17 cellular contexts compared by ENCODE assay signal in the genomic region with DNA sequence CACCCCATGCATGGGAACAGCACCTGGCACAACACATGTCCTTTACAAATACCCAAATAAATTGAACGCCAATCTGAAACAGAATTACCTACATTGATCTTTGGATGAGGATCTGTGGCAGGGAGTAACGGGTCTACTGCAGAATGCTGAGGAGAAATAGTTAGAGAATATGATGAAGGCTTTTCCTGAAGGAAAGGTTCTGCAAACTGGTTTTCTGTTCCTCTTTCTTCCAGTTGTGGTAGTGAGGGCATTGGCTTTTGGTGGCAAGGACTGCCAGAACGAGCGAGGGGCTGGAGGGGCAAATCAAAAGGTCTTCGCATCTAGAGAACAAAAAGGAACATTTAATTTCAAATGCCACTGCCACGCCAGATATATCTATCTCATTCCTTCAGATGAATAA. TPM values are rescaled to one million over a fixed set of nuclear protein-coding genes. Genes with fewer than 3 reads are reported as not detected.
DNase-seq lines count a peak whose midpoint lies in the region; ATAC-seq and TF ChIP-seq lines count a peak whose summit lies in the region.
"Had no signal": no experiment of that assay in that cellular context is flagged by ENCODE, and none has a peak within 500 bp of the region (broad histone marks: within the 10 kb centered on the region; RNA-seq: fewer than 3 reads in every experiment).

No MANE protein-coding gene starts in this region.

- H3K4me3 Mint-ChIP-seq in GM23338, result no peak overlapping the region
- H3K4me3 Mint-ChIP-seq: CD4-positive, CD25-positive, alpha-beta regulatory T cell; CD8-positive, alpha-beta T cell had no signal

- H3K4me3 ChIP-seq in GM23338, result no peak overlapping the region
- no peak overlapping the region for H3K4me3 ChIP-seq in sigmoid colon
- no peak overlapping the region for H3K4me3 ChIP-seq in Karpas-422 (ENCODE audit: low read length)
- H3K4me3 ChIP-seq: BLaER1, GM12878 had no signal

- H3K9me3 Mint-ChIP-seq in GM23338, result peaks cover 7% of the 10 kb centered on the region; the same call in 2 of the 3 replicates

- H4K20me1 ChIP-seq in GM23338 (replicated peaks; ENCODE audit: insufficient read depth) (no peaks in the 10 kb centered on the region), Karpas-422 (ENCODE audit: insufficient read depth, low read depth, low read length) (no peaks in the 10 kb centered on the region)
- H4K20me1 ChIP-seq: BLaER1 had no signal

- no peaks in the 10 kb centered on the region for H3K4me1 Mint-ChIP-seq in GM23338
- H3K4me1 Mint-ChIP-seq: CD4-positive, CD25-positive, alpha-beta regulatory T cell had no signal

- no peak overlapping the region for H3K27ac Mint-ChIP-seq in GM23338
- H3K27ac Mint-ChIP-seq: CD8-positive, alpha-beta T cell had no signal

- TF ChIP-seq POLR2A in sigmoid colon (IDR thresholded peaks at IDR 0.05), result no peak

- TF ChIP-seq CTCF in GM23338 (conservative IDR thresholded peaks at IDR 0.05; ENCODE audit: low read depth in 2 of 2) (no peak), sigmoid colon (IDR thresholded peaks at IDR 0.05) (no peak)

- no peak for TF ChIP-seq EP300 in sigmoid colon (IDR thresholded peaks at IDR 0.05)

- H3K9me2 ChIP-seq in GM23338 (ENCODE audit: insufficient read depth), result no peaks in the 10 kb centered on the region
- no peaks in the 10 kb centered on the region for H3K9me2 ChIP-seq in Karpas-422 (replicated peaks; ENCODE audit: insufficient read depth, low read length)

- H3K79me2 ChIP-seq in GM23338 (replicated peaks; ENCODE audit: insufficient read depth) (no peaks in the 10 kb centered on the region), Karpas-422 (ENCODE audit: low read length) (no peaks in the 10 kb centered on the region)

- H3K9me3 ChIP-seq in sigmoid colon, result peaks cover 0 to 7% (median 2%) of the 10 kb centered on the region in 4 donors
- peaks cover 27% of the 10 kb centered on the region for H3K9me3 ChIP-seq in Karpas-422 (ENCODE audit: low read length)

- intact Hi-C loops in sigmoid colon (cut with DNase I) (no loop called here), left cardiac atrium (cut with DNase I) (no loop called here)

- no peak overlapping the region for H3K4me2 ChIP-seq in GM23338
- no peak overlapping the region for H3K4me2 ChIP-seq in Karpas-422 (ENCODE audit: low read depth, low read length, poor library complexity, severe bottlenecking)
- H3K4me2 ChIP-seq: BLaER1 had no signal

- H3K9ac ChIP-seq in Karpas-422 (ENCODE audit: low read length), result no peak overlapping the region
- H3K9ac ChIP-seq: BLaER1 had no signal

- H3K27me3 ChIP-seq in GM23338 (ENCODE audit: insufficient read depth) (no peaks in the 10 kb centered on the region), sigmoid colon (no peaks in the 10 kb centered on the region), Karpas-422 (ENCODE audit: low read length) (no peaks in the 10 kb centered on the region)
- H3K27me3 ChIP-seq: BLaER1 had no signal

- no peak overlapping the region for H3K27ac ChIP-seq in GM23338 (ENCODE audit: low read depth)
- H3K27ac ChIP-seq in sigmoid colon, result no peak overlapping the region
- H3K27ac ChIP-seq in Karpas-422 (ENCODE audit: low read length), result no peak overlapping the region
- H3K27ac ChIP-seq: BLaER1, C4-2B had no signal

- peak; percentile 9 for DNase-seq in activated effector memory CD4-positive, alpha-beta T cell treated with anti-CD3 and anti-CD28 coated beads, Interleukin-2, amount 50 U/mL, for 16 hours
- DNase-seq in activated effector memory CD4-positive, alpha-beta T cell treated with Interleukin-2 at 50 U/mL for 16 hours, result no peak
- DNase-seq in GM23338 (ENCODE audit: low spot score), result no peak
- DNase-seq in MV-4-11 (lab: John Stamatoyannopoulos, UW), result peak; percentile 41
- peak; percentile 3 for DNase-seq in sigmoid colon
- no peak for DNase-seq in Karpas-422
- no peak for DNase-seq in left cardiac atrium
- DNase-seq: CD4-positive, CD25-positive, alpha-beta regulatory T cell; CD8-positive, alpha-beta T cell; DMS 273 treated with DMSO at 0.1 percent for 48 hours; DMS79; GDM1; H7; HCEC 1CT had no signal

- H3F3A ChIP-seq in GM23338 (replicated peaks; ENCODE audit: low read depth), result no peaks in the 10 kb centered on the region

- H3K36me3 ChIP-seq in GM23338 (ENCODE audit: insufficient read depth) (no peaks in the 10 kb centered on the region; the same call in 1 of the 2 replicates), sigmoid colon (peaks cover under 1 to 91% (median 51%) of the 10 kb centered on the region in 4 donors), Karpas-422 (ENCODE audit: insufficient read depth, low read length) (peaks cover 74% of the 10 kb centered on the region)

- H3K36me3 Mint-ChIP-seq in GM23338 (ENCODE audit: low read depth), result peaks cover 52% of the 10 kb centered on the region

- H3K4me1 ChIP-seq in GM23338 (ENCODE audit: insufficient read depth) (no peaks in the 10 kb centered on the region), sigmoid colon (no peaks in the 10 kb centered on the region), Karpas-422 (ENCODE audit: low read length) (no peaks in the 10 kb centered on the region)

- WGBS in sigmoid colon, 2 donors, result 97% methylated on average over 6 of the region's 6 CpGs

- no peak overlapping the region for H2AFZ ChIP-seq in GM23338
- H2AFZ ChIP-seq in Karpas-422 (ENCODE audit: low read length), result no peak overlapping the region

- H3K27me3 Mint-ChIP-seq in GM23338 (ENCODE audit: insufficient read depth, low read depth, poor library complexity), result no peaks in the 10 kb centered on the region
- H3K27me3 Mint-ChIP-seq: CD4-positive, CD25-positive, alpha-beta regulatory T cell had no signal

- ATAC-seq in GM23338 (no peak), left cardiac atrium (no peak)
- ATAC-seq: CD8-positive, alpha-beta T cell; GM12878 had no signal

TF ChIP-seq in GM23338, 12 proteins besides CTCF, POLR2A, EP300 and RAD21:
- peak; percentile 79 for TF ChIP-seq ZNF331 (CRISPR knock-in tag; IDR thresholded peaks at IDR 0.05; ENCODE audit: low read depth)
- TF ChIP-seq, protein P1, sequence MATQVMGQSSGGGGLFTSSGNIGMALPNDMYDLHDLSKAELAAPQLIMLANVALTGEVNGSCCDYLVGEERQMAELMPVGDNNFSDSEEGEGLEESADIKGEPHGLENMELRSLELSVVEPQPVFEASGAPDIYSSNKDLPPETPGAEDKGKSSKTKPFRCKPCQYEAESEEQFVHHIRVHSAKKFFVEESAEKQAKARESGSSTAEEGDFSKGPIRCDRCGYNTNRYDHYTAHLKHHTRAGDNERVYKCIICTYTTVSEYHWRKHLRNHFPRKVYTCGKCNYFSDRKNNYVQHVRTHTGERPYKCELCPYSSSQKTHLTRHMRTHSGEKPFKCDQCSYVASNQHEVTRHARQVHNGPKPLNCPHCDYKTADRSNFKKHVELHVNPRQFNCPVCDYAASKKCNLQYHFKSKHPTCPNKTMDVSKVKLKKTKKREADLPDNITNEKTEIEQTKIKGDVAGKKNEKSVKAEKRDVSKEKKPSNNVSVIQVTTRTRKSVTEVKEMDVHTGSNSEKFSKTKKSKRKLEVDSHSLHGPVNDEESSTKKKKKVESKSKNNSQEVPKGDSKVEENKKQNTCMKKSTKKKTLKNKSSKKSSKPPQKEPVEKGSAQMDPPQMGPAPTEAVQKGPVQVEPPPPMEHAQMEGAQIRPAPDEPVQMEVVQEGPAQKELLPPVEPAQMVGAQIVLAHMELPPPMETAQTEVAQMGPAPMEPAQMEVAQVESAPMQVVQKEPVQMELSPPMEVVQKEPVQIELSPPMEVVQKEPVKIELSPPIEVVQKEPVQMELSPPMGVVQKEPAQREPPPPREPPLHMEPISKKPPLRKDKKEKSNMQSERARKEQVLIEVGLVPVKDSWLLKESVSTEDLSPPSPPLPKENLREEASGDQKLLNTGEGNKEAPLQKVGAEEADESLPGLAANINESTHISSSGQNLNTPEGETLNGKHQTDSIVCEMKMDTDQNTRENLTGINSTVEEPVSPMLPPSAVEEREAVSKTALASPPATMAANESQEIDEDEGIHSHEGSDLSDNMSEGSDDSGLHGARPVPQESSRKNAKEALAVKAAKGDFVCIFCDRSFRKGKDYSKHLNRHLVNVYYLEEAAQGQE (IDR thresholded peaks at IDR 0.05; ENCODE audit: unreplicated experiment), result no peak
TF ChIP-seq in GM23338: peak in this region for 1.

RNA-seq across cellular contexts. Expression of a gene that starts 19.8 kb away (rescaled TPM):
- total RNA-seq in GM23338 (2014; rRNA removed; shearing (Covaris generic)), result 17.7 and 32.2 TPM in 2 replicates
- polyA plus RNA-seq in GM23338 (2016; fragmentation: Nextera tagmentation; extraction: Ambion mirVana), result 20.5 and 21.1 TPM in 2 replicates
- total RNA-seq in sigmoid colon, result 10 to 100 TPM; 21.6 to 32.5 (median 25.3) TPM
- polyA plus RNA-seq in sigmoid colon, result 10 to 100 TPM; 12.0 to 16.0 (median 12.9) TPM
- total RNA-seq in Karpas-422 (2014; rRNA removed; shearing (Covaris generic); ENCODE audit: low replicate concordance), result 19.9 and 90.0 TPM in 2 replicates
- total RNA-seq in left cardiac atrium, result 10 to 100 TPM; 28.6 to 37.5 TPM

RNA-seq across cellular contexts. Expression of a gene that starts 20.1 kb away (rescaled TPM):
- total RNA-seq in GM23338 (2014; rRNA removed; shearing (Covaris generic)), result 12.6 and 18.1 TPM in 2 replicates
- polyA plus RNA-seq in GM23338 (2016; fragmentation: Nextera tagmentation; extraction: Ambion mirVana), result 4.4 and 6.5 TPM in 2 replicates
- total RNA-seq in sigmoid colon, result 1 to 10 TPM; 2.9 to 7.4 (median 6.6) TPM
- 1 to 10 TPM; 1.8 to 9.0 (median 3.2) TPM for polyA plus RNA-seq in sigmoid colon
- 11.9 and 15.2 TPM in 2 replicates for total RNA-seq in Karpas-422 (2014; rRNA removed; shearing (Covaris generic); ENCODE audit: low replicate concordance)
- 1 to 10 TPM; 4.0 to 4.1 TPM for total RNA-seq in left cardiac atrium

RNA-seq across cellular contexts. Expression of a gene that starts 40.9 kb away (rescaled TPM):
- 75.7 and 76.8 TPM in 2 replicates for total RNA-seq in GM23338 (2014; rRNA removed; shearing (Covaris generic))
- polyA plus RNA-seq in GM23338 (2016; fragmentation: Nextera tagmentation; extraction: Ambion mirVana) (15.8 and 17.2 TPM in 2 replicates), sigmoid colon (10 to 100 TPM; 11.4 to 25.9 (median 13.2) TPM)
- total RNA-seq in sigmoid colon (10 to 100 TPM; 26.7 to 36.4 (median 31.2) TPM), left cardiac atrium (10 to 100 TPM; 41.4 to 43.4 TPM)
- total RNA-seq in Karpas-422 (2014; rRNA removed; shearing (Covaris generic); ENCODE audit: low replicate concordance), result 10.2 and 29.1 TPM in 2 replicates

Comparison
In these comparisons a context has a peak if more than half of its experiments do, and no peak if none do; other contexts are left out.
1. DNase-seq: peak in activated effector memory CD4-positive, alpha-beta T cell treated with anti-CD3 and anti-CD28 coated beads, Interleukin-2, amount 50 U/mL, for 16 hours (single experiment), MV-4-11 (single experiment) and sigmoid colon (single experiment); none in activated effector memory CD4-positive, alpha-beta T cell treated with Interleukin-2 at 50 U/mL for 16 hours (single experiment), GM23338 (single experiment), Karpas-422 (single experiment) and left cardiac atrium (single experiment).